In the genomic region with DNA sequence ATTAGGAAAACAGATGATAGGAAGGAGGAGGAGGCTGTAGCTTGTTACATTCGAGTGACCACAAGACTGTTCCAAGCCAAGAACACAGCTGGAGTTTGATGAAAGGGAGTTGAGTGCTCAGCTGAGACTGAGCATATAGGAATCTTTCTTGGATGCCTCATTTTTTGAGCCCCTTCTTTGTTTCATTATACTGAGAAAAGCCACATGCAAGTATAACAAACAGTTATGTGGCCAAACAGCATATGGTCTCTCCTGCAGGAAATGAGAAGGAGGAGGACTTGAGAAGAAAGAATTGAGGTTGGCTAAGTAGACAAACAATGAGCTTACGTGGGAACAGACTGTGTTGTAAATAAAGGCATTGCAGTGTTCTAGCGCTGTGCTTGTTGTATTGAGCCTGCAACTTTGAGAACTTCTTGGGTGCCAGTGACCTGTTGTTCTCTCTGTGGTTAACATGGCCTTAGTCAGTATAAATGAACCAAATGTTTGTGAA, we compare ENCODE assay signal across 1 cellular context.
TF ChIP-seq lines count a peak whose summit lies in the region.

No MANE protein-coding gene starts in this region.

TF ChIP-seq in H1, 55 proteins besides CTCF, POLR2A, EP300 and RAD21 (continued from another document):
- no peak for TF ChIP-seq USF2 (IDR thresholded peaks at IDR 0.05; ENCODE audit: low read length)
- TF ChIP-seq HDAC2 (IDR thresholded peaks at IDR 0.05; ENCODE audit: borderline replicate concordance in 1 of 2, low read depth in 2 of 2, low read length in 2 of 2), result no peak
- TF ChIP-seq KDM5A (IDR thresholded peaks at IDR 0.05; ENCODE audit: low read length), result no peak
- TF ChIP-seq CHD2 (IDR thresholded peaks at IDR 0.05; ENCODE audit: low read length), result no peak
- TF ChIP-seq CHD1 (IDR thresholded peaks at IDR 0.05; ENCODE audit: low read depth, low read length), result no peak
- TF ChIP-seq NRF1 (IDR thresholded peaks at IDR 0.05; ENCODE audit: low read depth, low read length), result no peak
- TF ChIP-seq ZNF274 (IDR thresholded peaks at IDR 0.05; ENCODE audit: borderline replicate concordance, extremely low read depth, low read length), result no peak
- no peak for TF ChIP-seq YY1 (IDR thresholded peaks at IDR 0.05; ENCODE audit: low read depth, low read length)
